Comparison of ENCODE assay signal across 26 cellular contexts in the genomic region with DNA sequence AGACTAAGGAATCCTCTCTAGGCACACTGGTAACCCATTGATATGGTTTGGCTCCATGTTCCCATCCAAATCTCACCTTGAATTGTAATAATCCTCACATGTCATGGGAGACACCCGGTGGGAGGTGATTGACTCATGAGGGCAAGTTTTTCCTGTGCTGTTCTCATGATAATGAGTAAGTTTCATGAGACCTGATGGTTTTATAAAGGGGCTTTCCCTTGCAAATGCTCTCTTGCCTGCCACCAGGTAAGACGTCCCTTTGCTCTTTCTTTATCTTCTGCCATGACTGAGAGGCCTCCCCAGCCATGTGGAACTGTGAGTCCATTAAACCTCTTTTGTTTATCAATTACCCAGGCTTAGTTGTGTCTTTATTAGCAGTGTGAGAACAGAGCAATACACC.
DNase-seq lines count a peak whose midpoint lies in the region; ATAC-seq, FAIRE-seq and TF ChIP-seq lines count a peak whose summit lies in the region.
"Had no signal": no experiment of that assay in that cellular context is flagged by ENCODE, and none has a peak within 500 bp of the region (broad histone marks: within the 10 kb centered on the region; RNA-seq: fewer than 3 reads in every experiment).

No MANE protein-coding gene starts in this region.

- DNase-seq in GM23338 (ENCODE audit: low spot score) (peak; percentile 37), RCC 7860 (ENCODE audit: low spot score) (peak; percentile 14), epithelial cell of esophagus (ENCODE audit: low read depth) (peak; percentile 31), kidney epithelial cell (ENCODE audit: low read depth) (peak; percentile 34), Ammon's horn (ENCODE audit: low spot score) (no peak), HAP-1 (ENCODE audit: low spot score in 2 of 2) (no peak)
- DNase-seq: CD8-positive, alpha-beta T cell; HFFc6; Kasumi-1; MG63; NCI-H1048; NCI-H1436; NCI-H1930; NCI-H2171; NCI-H446 treated with DMSO at 0.1 percent for 48 hours; NCI-H748 treated with DMSO at 0.1 percent for 48 hours; NK-92 treated with Interleukin-12 subunit alpha and Interleukin-12 subunit beta, amount 100 ng/mL, for 24 hours; SHP77 had no signal

- H3K9me3 Mint-ChIP-seq in GM23338: 0 out of 3 replicates have a peak, but pooled peaks cover 2% of the 10 kb centered on the region
- H3K9me3 Mint-ChIP-seq: CD8-positive, alpha-beta T cell; HFFc6 had no signal

- ATAC-seq in GM23338 (peak; percentile 76), HG03280 (IDR thresholded peaks at IDR 0.05; ENCODE audit: unreplicated experiment) (no peak)
- ATAC-seq: A549; CD8-positive, alpha-beta T cell had no signal

- FAIRE-seq in RCC 7860 (lab: Jason Lieb, UNC): no peak
- FAIRE-seq: A549, GM12892, GM18507, HTR-8/SVneo had no signal

- H3K36me3 ChIP-seq in GM23338 (ENCODE audit: insufficient read depth) (no peaks in the 10 kb centered on the region), kidney epithelial cell (ENCODE audit: control insufficient read depth, insufficient read depth, low read length) (no peaks in the 10 kb centered on the region), HAP-1 (replicated peaks) (no peaks in the 10 kb centered on the region)
- H3K36me3 ChIP-seq: BLaER1, MG63 had no signal

- peak overlapping the region; percentile 30 for H3K4me2 ChIP-seq in GM23338
- H3K4me2 ChIP-seq: A549, BLaER1 had no signal

- no peak overlapping the region for H3K27ac ChIP-seq in GM23338 (ENCODE audit: low read depth)
- H3K27ac ChIP-seq: A549, BLaER1, HL-60, SK-N-MC had no signal

- no peaks in the 10 kb centered on the region for H4K20me1 ChIP-seq in GM23338 (replicated peaks; ENCODE audit: insufficient read depth)
- H4K20me1 ChIP-seq: BLaER1 had no signal

- peaks cover 18% of the 10 kb centered on the region for H3K4me1 Mint-ChIP-seq in GM23338

- no peaks in the 10 kb centered on the region for H3K36me3 Mint-ChIP-seq in GM23338 (ENCODE audit: low read depth)
- H3K36me3 Mint-ChIP-seq: CD8-positive, alpha-beta T cell had no signal

- H3K27me3 ChIP-seq in GM23338 (ENCODE audit: insufficient read depth) (no peaks in the 10 kb centered on the region), kidney epithelial cell (ENCODE audit: control insufficient read depth, insufficient read depth, low read length) (no peaks in the 10 kb centered on the region), HAP-1 (ENCODE audit: low read depth) (no peaks in the 10 kb centered on the region)
- H3K27me3 ChIP-seq: BLaER1, MG63 had no signal

- TF ChIP-seq CTCF in GM23338 (conservative IDR thresholded peaks at IDR 0.05; ENCODE audit: low read depth in 2 of 2) (no peak), epithelial cell of esophagus (IDR thresholded peaks at IDR 0.05; ENCODE audit: insufficient read depth, low read depth, low read length, missing control alignments) (no peak), kidney epithelial cell (IDR thresholded peaks at IDR 0.05; ENCODE audit: insufficient read depth, low read length, poor library complexity, severe bottlenecking) (no peak)

- no peaks in the 10 kb centered on the region for H3F3A ChIP-seq in GM23338 (replicated peaks; ENCODE audit: low read depth)

- H3K4me3 ChIP-seq in GM23338 (0 out of 2 replicates have a peak overlapping the region, but pooled peaks have one; percentile 2), epithelial cell of esophagus (ENCODE audit: low read length) (no peak overlapping the region), kidney epithelial cell (ENCODE audit: low read depth, low read length) (no peak overlapping the region), HAP-1 (no peak overlapping the region)
- H3K4me3 ChIP-seq: A549, BLaER1, MG63, SK-N-MC had no signal

- in situ Hi-C loops in HAP-1 (cut with MboI; ENCODE audit: low sequenced_read_pairs): no loop called here

- no peaks in the 10 kb centered on the region for H3K9me2 ChIP-seq in GM23338 (ENCODE audit: insufficient read depth)

- H3K9me3 ChIP-seq in HAP-1: no peaks in the 10 kb centered on the region
- H3K9me3 ChIP-seq: A549, BLaER1, MG63 had no signal

- peak overlapping the region; percentile 38 for H3K4me3 Mint-ChIP-seq in GM23338
- H3K4me3 Mint-ChIP-seq: CD8-positive, alpha-beta T cell; HFFc6 had no signal

- peak overlapping the region; percentile 87 for H3K27ac Mint-ChIP-seq in GM23338
- H3K27ac Mint-ChIP-seq: CD8-positive, alpha-beta T cell; HFFc6 had no signal

- H3K4me1 ChIP-seq in GM23338 (ENCODE audit: insufficient read depth) (peaks cover 12% of the 10 kb centered on the region; the same call in 1 of the 2 replicates), HAP-1 (no peaks in the 10 kb centered on the region)
- H3K4me1 ChIP-seq: A549, BLaER1 had no signal

- no peaks in the 10 kb centered on the region for H3K79me2 ChIP-seq in GM23338 (replicated peaks; ENCODE audit: insufficient read depth)

- no peaks in the 10 kb centered on the region for H3K27me3 Mint-ChIP-seq in GM23338 (ENCODE audit: insufficient read depth, low read depth, poor library complexity)

- H2AFZ ChIP-seq in GM23338: peak overlapping the region; percentile 80; the same call in 1 of the 2 replicates

TF ChIP-seq in GM23338, 12 proteins besides CTCF, POLR2A, EP300 and RAD21:
- TF ChIP-seq, protein P1, sequence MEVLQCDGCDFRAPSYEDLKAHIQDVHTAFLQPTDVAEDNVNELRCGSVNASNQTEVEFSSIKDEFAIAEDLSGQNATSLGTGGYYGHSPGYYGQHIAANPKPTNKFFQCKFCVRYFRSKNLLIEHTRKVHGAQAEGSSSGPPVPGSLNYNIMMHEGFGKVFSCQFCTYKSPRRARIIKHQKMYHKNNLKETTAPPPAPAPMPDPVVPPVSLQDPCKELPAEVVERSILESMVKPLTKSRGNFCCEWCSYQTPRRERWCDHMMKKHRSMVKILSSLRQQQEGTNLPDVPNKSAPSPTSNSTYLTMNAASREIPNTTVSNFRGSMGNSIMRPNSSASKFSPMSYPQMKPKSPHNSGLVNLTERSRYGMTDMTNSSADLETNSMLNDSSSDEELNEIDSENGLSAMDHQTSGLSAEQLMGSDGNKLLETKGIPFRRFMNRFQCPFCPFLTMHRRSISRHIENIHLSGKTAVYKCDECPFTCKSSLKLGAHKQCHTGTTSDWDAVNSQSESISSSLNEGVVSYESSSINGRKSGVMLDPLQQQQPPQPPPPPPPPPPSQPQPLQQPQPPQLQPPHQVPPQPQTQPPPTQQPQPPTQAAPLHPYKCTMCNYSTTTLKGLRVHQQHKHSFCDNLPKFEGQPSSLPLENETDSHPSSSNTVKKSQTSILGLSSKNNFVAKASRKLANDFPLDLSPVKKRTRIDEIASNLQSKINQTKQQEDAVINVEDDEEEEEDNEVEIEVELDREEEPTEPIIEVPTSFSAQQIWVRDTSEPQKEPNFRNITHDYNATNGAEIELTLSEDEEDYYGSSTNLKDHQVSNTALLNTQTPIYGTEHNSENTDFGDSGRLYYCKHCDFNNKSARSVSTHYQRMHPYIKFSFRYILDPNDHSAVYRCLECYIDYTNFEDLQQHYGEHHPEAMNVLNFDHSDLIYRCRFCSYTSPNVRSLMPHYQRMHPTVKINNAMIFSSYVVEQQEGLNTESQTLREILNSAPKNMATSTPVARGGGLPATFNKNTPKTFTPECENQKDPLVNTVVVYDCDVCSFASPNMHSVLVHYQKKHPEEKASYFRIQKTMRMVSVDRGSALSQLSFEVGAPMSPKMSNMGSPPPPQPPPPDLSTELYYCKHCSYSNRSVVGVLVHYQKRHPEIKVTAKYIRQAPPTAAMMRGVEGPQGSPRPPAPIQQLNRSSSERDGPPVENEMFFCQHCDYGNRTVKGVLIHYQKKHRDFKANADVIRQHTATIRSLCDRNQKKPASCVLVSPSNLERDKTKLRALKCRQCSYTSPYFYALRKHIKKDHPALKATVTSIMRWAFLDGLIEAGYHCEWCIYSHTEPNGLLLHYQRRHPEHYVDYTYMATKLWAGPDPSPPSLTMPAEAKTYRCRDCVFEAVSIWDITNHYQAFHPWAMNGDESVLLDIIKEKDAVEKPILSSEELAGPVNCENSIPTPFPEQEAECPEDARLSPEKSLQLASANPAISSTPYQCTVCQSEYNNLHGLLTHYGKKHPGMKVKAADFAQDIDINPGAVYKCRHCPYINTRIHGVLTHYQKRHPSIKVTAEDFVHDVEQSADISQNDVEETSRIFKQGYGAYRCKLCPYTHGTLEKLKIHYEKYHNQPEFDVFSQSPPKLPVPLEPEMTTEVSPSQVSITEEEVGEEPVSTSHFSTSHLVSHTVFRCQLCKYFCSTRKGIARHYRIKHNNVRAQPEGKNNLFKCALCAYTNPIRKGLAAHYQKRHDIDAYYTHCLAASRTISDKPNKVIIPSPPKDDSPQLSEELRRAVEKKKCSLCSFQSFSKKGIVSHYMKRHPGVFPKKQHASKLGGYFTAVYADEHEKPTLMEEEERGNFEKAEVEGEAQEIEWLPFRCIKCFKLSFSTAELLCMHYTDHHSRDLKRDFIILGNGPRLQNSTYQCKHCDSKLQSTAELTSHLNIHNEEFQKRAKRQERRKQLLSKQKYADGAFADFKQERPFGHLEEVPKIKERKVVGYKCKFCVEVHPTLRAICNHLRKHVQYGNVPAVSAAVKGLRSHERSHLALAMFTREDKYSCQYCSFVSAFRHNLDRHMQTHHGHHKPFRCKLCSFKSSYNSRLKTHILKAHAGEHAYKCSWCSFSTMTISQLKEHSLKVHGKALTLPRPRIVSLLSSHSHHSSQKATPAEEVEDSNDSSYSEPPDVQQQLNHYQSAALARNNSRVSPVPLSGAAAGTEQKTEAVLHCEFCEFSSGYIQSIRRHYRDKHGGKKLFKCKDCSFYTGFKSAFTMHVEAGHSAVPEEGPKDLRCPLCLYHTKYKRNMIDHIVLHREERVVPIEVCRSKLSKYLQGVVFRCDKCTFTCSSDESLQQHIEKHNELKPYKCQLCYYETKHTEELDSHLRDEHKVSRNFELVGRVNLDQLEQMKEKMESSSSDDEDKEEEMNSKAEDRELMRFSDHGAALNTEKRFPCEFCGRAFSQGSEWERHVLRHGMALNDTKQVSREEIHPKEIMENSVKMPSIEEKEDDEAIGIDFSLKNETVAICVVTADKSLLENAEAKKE (CRISPR knock-in tag; IDR thresholded peaks at IDR 0.05): peak; percentile 82
- no peak for TF ChIP-seq CREB1 (CRISPR knock-in tag; IDR thresholded peaks at IDR 0.05; ENCODE audit: low read depth)

Comparison
In these comparisons a context has a peak if more than half of its experiments do, and no peak if none do; other contexts are left out.
1. DNase-seq: peak in GM23338 (single experiment), RCC 7860 (single experiment), epithelial cell of esophagus (single experiment) and kidney epithelial cell (single experiment); none in Ammon's horn (single experiment) and HAP-1 (0 of 2).